ENCODE assay signal across 22 cellular contexts in the genomic region with DNA sequence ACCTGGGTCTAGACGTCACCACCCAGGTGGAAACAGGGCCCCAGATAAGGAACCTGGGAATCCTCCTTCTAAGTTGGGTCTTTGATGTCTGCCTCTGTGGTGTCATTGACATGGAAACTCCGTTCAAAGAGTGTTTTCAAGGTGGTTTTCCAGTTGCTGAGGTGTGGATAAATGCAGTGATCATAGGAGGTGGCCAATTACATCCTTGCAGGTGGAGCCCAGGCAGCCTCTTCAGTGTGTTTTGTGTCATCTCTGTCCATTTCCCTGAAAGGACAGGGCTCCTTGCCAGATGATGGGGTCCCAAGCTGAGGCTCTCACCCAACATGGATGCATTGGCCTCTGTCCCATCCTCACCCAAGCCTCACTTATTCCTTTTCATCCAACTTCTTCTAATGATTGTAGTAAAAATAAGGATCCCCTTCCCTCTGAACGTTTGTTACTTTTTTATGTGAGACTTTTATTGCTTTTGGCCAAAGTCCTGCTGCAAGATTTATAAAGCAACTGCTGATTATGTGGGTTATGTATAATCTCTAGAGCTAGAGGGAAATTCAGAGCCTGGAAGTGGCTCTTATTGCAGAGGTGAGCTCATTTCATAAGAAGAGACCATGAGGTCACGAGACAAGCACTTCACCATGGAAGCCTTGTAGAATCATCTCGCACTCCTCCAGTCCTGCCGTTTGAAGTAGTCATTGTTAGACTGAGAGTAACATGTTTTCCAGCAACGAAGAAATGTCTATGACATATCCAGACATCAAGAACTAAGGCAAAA. TPM values are rescaled to one million over a fixed set of nuclear protein-coding genes. Genes with fewer than 3 reads are reported as not detected.
DNase-seq lines count a peak whose midpoint lies in the region; ATAC-seq, FAIRE-seq and TF ChIP-seq lines count a peak whose summit lies in the region.
"Had no signal": no experiment of that assay in that cellular context is flagged by ENCODE, and none has a peak within 500 bp of the region (broad histone marks: within the 10 kb centered on the region; RNA-seq: fewer than 3 reads in every experiment).

No MANE protein-coding gene starts in this region.

- TF ChIP-seq CTCF in pancreas (IDR thresholded peaks at IDR 0.05): no peak
- TF ChIP-seq CTCF in neural progenitor cell (IDR thresholded peaks at IDR 0.05): no peak

- H3K36me3 Mint-ChIP-seq in neural progenitor cell: no peaks in the 10 kb centered on the region
- H3K36me3 Mint-ChIP-seq: CD14-positive monocyte; CD8-positive, alpha-beta T cell had no signal

- H3K27ac ChIP-seq in pancreas (no peak overlapping the region), neural progenitor cell (no peak overlapping the region)
- H3K27ac ChIP-seq: 22Rv1 had no signal

- H3K9me3 ChIP-seq in pancreas (no peaks in the 10 kb centered on the region), neural progenitor cell (ENCODE audit: low read depth) (no peaks in the 10 kb centered on the region)

- peak; percentile 88 for ATAC-seq in left colon
- ATAC-seq in pancreas: no peak
- no peak for ATAC-seq in HG02852 (IDR thresholded peaks at IDR 0.05; ENCODE audit: unreplicated experiment)
- ATAC-seq: CD8-positive, alpha-beta T cell; HepG2 had no signal

- no peak overlapping the region for H3K27ac Mint-ChIP-seq in neural progenitor cell
- H3K27ac Mint-ChIP-seq: CD14-positive monocyte; CD8-positive, alpha-beta T cell had no signal

- H3K9me3 Mint-ChIP-seq in neural progenitor cell: no peaks in the 10 kb centered on the region
- H3K9me3 Mint-ChIP-seq: CD14-positive monocyte; CD8-positive, alpha-beta T cell; H9 had no signal

- H3K4me3 Mint-ChIP-seq in neural progenitor cell: no peak overlapping the region
- H3K4me3 Mint-ChIP-seq: CD14-positive monocyte; CD8-positive, alpha-beta T cell; H9 had no signal

- 43 to 52% methylated on average over 7 of the region's 7 CpGs for WGBS in pancreas, 2 donors

- peak; percentile 34 for FAIRE-seq in pancreas (lab: Jason Lieb, UNC)
- FAIRE-seq: D721Med, GM12892, GM19239, HepG2, HTR-8/SVneo had no signal

- H3K4me1 ChIP-seq in pancreas (no peaks in the 10 kb centered on the region), neural progenitor cell (no peaks in the 10 kb centered on the region)

- no peak overlapping the region for H3K9ac ChIP-seq in neural progenitor cell

- peaks cover 2% of the 10 kb centered on the region for H3K4me1 Mint-ChIP-seq in neural progenitor cell
- H3K4me1 Mint-ChIP-seq: CD14-positive monocyte had no signal

- peaks cover 3% of the 10 kb centered on the region for H3K27me3 Mint-ChIP-seq in neural progenitor cell (ENCODE audit: insufficient read depth, low read depth)

- no peak overlapping the region for H3K4me2 ChIP-seq in neural progenitor cell

- H3K27me3 ChIP-seq in pancreas (no peaks in the 10 kb centered on the region), neural progenitor cell (no peaks in the 10 kb centered on the region)

- H2AFZ ChIP-seq in neural progenitor cell (replicated peaks): no peak overlapping the region

- no peaks in the 10 kb centered on the region for H3K79me2 ChIP-seq in neural progenitor cell (ENCODE audit: low read depth)

- DNase-seq in NCI-H2029 (lab: John Stamatoyannopoulos, UW) (peak; percentile 5), NCI-H2029 treated with DMSO at 0.1 percent for 48 hours (lab: John Stamatoyannopoulos, UW) (no peak), left colon (peak in 1 of 2 donors; percentile 12), pancreas (no peak), neural progenitor cell (ENCODE audit: low spot score) (no peak), dedifferentiated amniotic fluid mesenchymal stem cell (ENCODE audit: extremely low spot score) (no peak)
- DNase-seq: CD8-positive, alpha-beta T cell; COR-L47; DMS153; DMS79 treated with DMSO at 0.1 percent for 48 hours; EL; GDM1; GOT3; H9 had no signal

- H3K4me3 ChIP-seq in pancreas (no peak overlapping the region), neural progenitor cell (no peak overlapping the region)

- intact Hi-C loops in left colon (cut with DNase I, micrococcal nuclease) (no loop called here), pancreas (cut with DNase I) (no loop called here)

- H3F3A ChIP-seq in neural progenitor cell (ENCODE audit: low read depth): peaks cover 1% of the 10 kb centered on the region

- no peaks in the 10 kb centered on the region for H4K20me1 ChIP-seq in neural progenitor cell (ENCODE audit: low read depth)

- H3K36me3 ChIP-seq in pancreas (no peaks in the 10 kb centered on the region), neural progenitor cell (no peaks in the 10 kb centered on the region)

RNA-seq across cellular contexts. Expression of a gene that starts 31.9 kb away (rescaled TPM):
- total RNA-seq in left colon: under 1 TPM; 0.12 to 0.45 TPM
- total RNA-seq in pancreas: under 1 TPM in 5 of 6 donors, not detected in 1; 0.04 to 0.43 (median 0.23) TPM
- polyA plus RNA-seq in pancreas: under 1 TPM; 0.21 to 0.46 TPM
- total RNA-seq in neural progenitor cell (ENCODE audit: low replicate concordance): 1.0 and 4.7 TPM in 2 replicates
- total RNA-seq: CD8-positive, alpha-beta T cell; HepG2 had no signal
- polyA plus RNA-seq: CD14-positive monocyte, HepG2 had no signal
